In the genomic region with DNA sequence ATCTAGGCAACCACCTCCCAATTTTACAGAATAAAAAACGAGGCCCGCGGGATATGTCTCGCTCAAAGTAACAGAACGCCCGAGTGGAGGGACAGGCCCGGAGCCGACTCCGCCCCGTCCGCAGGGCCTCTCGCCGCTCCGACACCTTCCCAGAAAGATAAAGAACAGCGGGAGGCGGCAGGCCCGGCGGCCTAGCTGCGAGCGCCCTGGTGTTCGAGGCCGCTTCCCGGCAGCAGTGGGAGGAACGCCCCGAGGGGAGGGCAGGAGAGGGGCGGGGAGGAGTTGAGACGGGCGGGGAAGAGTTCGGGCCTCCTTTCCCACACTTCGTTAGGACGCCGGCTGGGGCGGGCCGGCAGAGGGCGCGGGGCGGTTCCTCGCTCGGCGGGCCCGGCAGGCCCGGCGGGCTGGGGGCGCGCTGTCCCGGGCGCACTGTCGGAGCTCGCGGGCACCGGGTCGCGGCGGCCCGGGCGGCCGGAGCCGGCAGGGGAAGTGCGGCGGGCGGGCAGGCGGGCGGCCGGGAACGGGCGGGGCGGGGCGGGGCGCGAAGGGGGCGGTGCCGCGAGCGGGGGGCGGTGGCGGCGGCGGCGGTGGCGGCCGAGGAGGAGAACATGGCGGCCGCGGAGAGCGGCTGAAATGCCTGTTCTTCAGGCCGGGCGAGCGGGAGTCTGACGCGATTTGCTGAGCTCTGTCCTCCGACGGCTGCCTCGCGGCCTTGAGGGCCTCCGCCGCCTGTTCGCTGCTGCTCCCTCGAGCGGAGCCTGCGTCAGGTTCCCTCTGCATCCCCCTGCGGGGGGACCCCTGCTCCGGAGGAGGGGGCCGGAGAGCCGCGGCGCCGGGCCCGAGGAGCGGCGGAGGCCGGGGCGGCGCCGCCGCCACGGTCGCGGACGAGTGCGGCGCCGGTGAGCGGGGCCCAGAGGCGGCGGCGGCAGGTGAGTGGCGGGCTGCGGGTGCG, we compare ENCODE assay signal across 8 cellular contexts. TPM values are rescaled to one million over a fixed set of nuclear protein-coding genes. Genes with fewer than 3 reads are reported as not detected.
DNase-seq lines count a peak whose midpoint lies in the region; ATAC-seq and TF ChIP-seq lines count a peak whose summit lies in the region.

TSS of gene NCOA1 (plus strand) at position 581 of the 952 bp plus-strand sequence. CDS start 167,424 bp downstream, outside the sequence.

- DNase-seq in NCI-H1436 (lab: John Stamatoyannopoulos, UW) (peak; percentile 81), T-cell (peak; percentile 81 to 92 (median 87)), heart right ventricle (peak; percentile 92), progenitor cell of endocrine pancreas (ENCODE audit: low spot score, unreplicated experiment) (peak; percentile 66), upper lobe of right lung (peak; percentile 95)

- peak; percentile 69 for ATAC-seq in HG02763 (IDR thresholded peaks at IDR 0.05; ENCODE audit: unreplicated experiment)
- peak; percentile 82 to 87 (median 84) for ATAC-seq in T-cell (replicated peaks in 1 of 4)
- ATAC-seq in heart right ventricle, result peak; percentile 89 to 95 (median 93)
- peak; percentile 93 for ATAC-seq in upper lobe of right lung

- H3K27me3 ChIP-seq in heart right ventricle (no peaks in the 10 kb centered on the region), upper lobe of right lung (no peaks in the 10 kb centered on the region)

- H3K9me3 ChIP-seq in heart right ventricle (no peaks in the 10 kb centered on the region), upper lobe of right lung (no peaks in the 10 kb centered on the region)

- H3K27me3 Mint-ChIP-seq in T-cell (no peaks in the 10 kb centered on the region), progenitor cell of endocrine pancreas (peaks cover 25% of the 10 kb centered on the region)

- H3K9me3 Mint-ChIP-seq in T-cell, result no peaks in the 10 kb centered on the region
- H3K9me3 Mint-ChIP-seq in progenitor cell of endocrine pancreas (ENCODE audit: low read depth), result no peaks in the 10 kb centered on the region

- peak within 1 kb of the TSS; percentile 97 for H3K27ac Mint-ChIP-seq in T-cell
- peak within 1 kb of the TSS; percentile 92 for H3K27ac Mint-ChIP-seq in progenitor cell of endocrine pancreas

- WGBS in adipose tissue, 3 donors, result 0% methylated on average over 48 to 124 of the region's 129 CpGs
- 0% methylated on average over 73 to 104 of the region's 129 CpGs for WGBS in heart right ventricle, 2 donors

- H3K4me1 Mint-ChIP-seq in T-cell (peaks cover 57 to 59% (median 58%) of the 10 kb centered on the region in 3 donors), progenitor cell of endocrine pancreas (ENCODE audit: low read depth) (peaks cover 29% of the 10 kb centered on the region)

- intact Hi-C loops in heart right ventricle (cut with DNase I), result loop anchor here in 4 of 10 donors (1.0 to 10.0 kb wide), 7 partner anchors 54 to 336 kb away; partner anchors contain the start of genes CENPO (in 1 of the 4) and PTRHD1 (in 1 of the 4)
- intact Hi-C loops in upper lobe of right lung (cut with DNase I), result no loop called here

- no peaks in the 10 kb centered on the region for H3K36me3 ChIP-seq in heart right ventricle
- no peaks in the 10 kb centered on the region for H3K36me3 ChIP-seq in upper lobe of right lung

- H3K4me1 ChIP-seq in heart right ventricle (peaks cover 4 to 46% (median 36%) of the 10 kb centered on the region in 9 donors), upper lobe of right lung (peaks cover 27% of the 10 kb centered on the region)

- POLR2A ChIA-PET in T-cell (lab: Charles Lee), result interaction anchor here in 1 of 2 donors (0.7 kb wide), 1 partner anchor 29 kb away, joined by 3 read pairs; no protein-coding TSS in a partner anchor

- H3K27ac ChIP-seq in adipose tissue (ENCODE audit: low read depth, low read length) (peak within 1 kb of the TSS; percentile 25), heart right ventricle (peak within 1 kb of the TSS; percentile 90 to 98 (median 94)), upper lobe of right lung (peak within 1 kb of the TSS; percentile 93)

- H3K4me3 ChIP-seq in heart right ventricle (peak within 1 kb of the TSS; percentile 63 to 97 (median 88)), upper lobe of right lung (peak within 1 kb of the TSS; percentile 73)

- H3K4me3 Mint-ChIP-seq in T-cell (peak within 1 kb of the TSS; percentile 89 to 94 (median 90)), progenitor cell of endocrine pancreas (ENCODE audit: low read depth) (peak within 1 kb of the TSS; percentile 84)

- TF ChIP-seq CTCF in GM12874 (IDR thresholded peaks at IDR 0.05; ENCODE audit: insufficient read depth, low read depth, low read length) (peak; percentile 22; the same call in 1 of the 2 replicates), heart right ventricle (IDR thresholded peaks at IDR 0.05) (peak in 6 of 9 donors; percentile 12 to 40 (median 23)), progenitor cell of endocrine pancreas (IDR thresholded peaks at IDR 0.05; ENCODE audit: unreplicated experiment) (peak; percentile 42), upper lobe of right lung (IDR thresholded peaks at IDR 0.05) (no peak)

- CTCF ChIA-PET in T-cell (lab: Charles Lee), result no interaction called here

- no peaks in the 10 kb centered on the region for H3K36me3 Mint-ChIP-seq in T-cell
- no peaks in the 10 kb centered on the region for H3K36me3 Mint-ChIP-seq in progenitor cell of endocrine pancreas (ENCODE audit: insufficient read depth)

RNA-seq across cellular contexts. Expression of gene NCOA1, which starts in this region (rescaled TPM):
- total RNA-seq in T-cell (10 to 100 TPM; 34.7 to 55.5 (median 37.6) TPM), heart right ventricle (10 to 100 TPM; 28.5 to 36.7 (median 32.5) TPM), progenitor cell of endocrine pancreas (30.3 and 32.3 TPM in 2 replicates), upper lobe of right lung (46.9 TPM)
- polyA plus RNA-seq in adipose tissue (10 to 100 TPM in 2 of 3 donors, 1 to 10 TPM in 1; 7.3 to 17.9 (median 15.0) TPM), heart right ventricle (1 to 10 TPM; 8.6 to 9.5 TPM)

Comparison
In these comparisons a context has a peak if more than half of its experiments do, and no peak if none do; other contexts are left out.
1. Peak in every context shown above with its lines: DNase-seq, ATAC-seq, H3K4me3 ChIP-seq and H3K27ac ChIP-seq.
2. H3K27ac ChIP-seq: peak in every context shown above with its lines; median percentile 94 in heart right ventricle; 93 in upper lobe of right lung; 25 in adipose tissue.